ENCODE assay signal across 13 cellular contexts in the genomic region with DNA sequence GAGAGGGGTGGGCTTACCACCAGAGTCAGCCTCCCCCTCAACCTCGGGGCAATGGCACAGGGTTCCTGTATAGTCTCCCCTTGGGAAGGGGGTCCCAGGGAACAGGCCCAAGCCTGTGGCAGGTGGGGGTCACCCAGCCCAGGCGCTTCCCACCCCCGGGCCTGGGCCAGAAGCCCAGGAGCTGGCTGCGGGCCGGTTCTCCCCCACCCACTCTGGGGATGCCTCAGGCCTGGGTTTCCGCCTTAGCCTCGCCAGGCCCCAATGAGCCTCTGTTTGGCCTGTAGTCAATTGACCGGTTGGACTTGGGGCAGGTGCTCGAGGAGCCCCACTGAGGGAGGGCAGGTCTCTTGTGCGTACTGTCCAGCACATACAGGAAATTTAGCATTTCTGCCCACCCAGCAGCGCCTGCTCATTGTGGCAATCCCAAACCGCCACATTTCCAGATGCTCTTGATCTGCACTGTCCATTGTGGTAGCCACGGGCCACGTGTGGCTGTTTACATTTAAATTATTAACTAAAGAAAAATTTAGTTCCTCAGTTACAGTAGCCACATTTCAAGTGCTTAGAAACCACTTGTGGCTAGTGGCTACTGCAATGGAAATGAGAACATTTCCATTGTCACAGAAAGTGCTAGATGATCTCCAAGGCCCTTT. TPM values are rescaled to one million over a fixed set of nuclear protein-coding genes. Genes with fewer than 3 reads are reported as not detected.
DNase-seq lines count a peak whose midpoint lies in the region; ATAC-seq and TF ChIP-seq lines count a peak whose summit lies in the region.
"Had no signal": no experiment of that assay in that cellular context is flagged by ENCODE, and none has a peak within 500 bp of the region (broad histone marks: within the 10 kb centered on the region; RNA-seq: fewer than 3 reads in every experiment).

No MANE protein-coding gene starts in this region.

- H3K4me3 ChIP-seq in fibroblast of mammary gland (ENCODE audit: control insufficient read depth, low read depth, low read length) (no peak overlapping the region), psoas muscle (no peak overlapping the region)

- H3K36me3 ChIP-seq in psoas muscle (ENCODE audit: insufficient read depth in 1 of 2, low read depth in 1 of 2), result peaks cover 0 to 58% of the 10 kb centered on the region in 2 donors

- CTCF ChIA-PET in activated CD8-positive, alpha-beta memory T cell treated with anti-CD3 and anti-CD28 coated beads, Interleukin-2, amount 10 ng/mL, durations not matched to agents 7 days and 5 days (lab: Charles Lee), result interaction anchor here (1.0 to 8.5 kb wide), 13 partner anchors 9 to 246 kb away, joined by 3 to 178 read pairs (median 11); partner anchors contain the start of genes DAND5 and FARSA

- H3K27ac ChIP-seq in psoas muscle, result peak overlapping the region; percentile 74

- peaks cover 9% of the 10 kb centered on the region for H3K4me1 Mint-ChIP-seq in activated CD8-positive, alpha-beta memory T cell treated with anti-CD3 and anti-CD28 coated beads, Interleukin-2, amount 10 ng/mL, durations not matched to agents 7 days and 5 days

- no peaks in the 10 kb centered on the region for H3K36me3 Mint-ChIP-seq in activated CD8-positive, alpha-beta memory T cell treated with anti-CD3 and anti-CD28 coated beads, Interleukin-2, amount 10 ng/mL, durations not matched to agents 7 days and 5 days

- DNase-seq in A172 (ENCODE audit: low spot score), result peak; percentile 23
- peak; percentile 38 for DNase-seq in RPMI7951 (ENCODE audit: low read depth)
- peak; percentile 53 for DNase-seq in fibroblast of mammary gland (ENCODE audit: low read depth)
- no peak for DNase-seq in psoas muscle
- DNase-seq in activated CD8-positive, alpha-beta memory T cell treated with anti-CD3 and anti-CD28 coated beads, Interleukin-2, amount 10 ng/mL, durations not matched to agents 7 days and 5 days, result no peak
- DNase-seq in 8988T, result no peak
- no peak for DNase-seq in NCI-H187 (lab: John Stamatoyannopoulos, UW)
- DNase-seq: activated CD4-positive, CD25-positive, alpha-beta regulatory T cell treated with anti-CD3 and anti-CD28 coated beads, Interleukin-2, amount 50 U/mL, for 72 hours; NCI-H226; occipital lobe; stimulated activated CD4-positive, alpha-beta T cell treated with anti-CD3 and anti-CD28 coated beads, Interleukin-4, amount 100 ng/mL, for 24 hours had no signal

- ATAC-seq in psoas muscle, result peak in 1 of 4 donors; percentile 3
- no peak for ATAC-seq in activated CD8-positive, alpha-beta memory T cell treated with anti-CD3 and anti-CD28 coated beads, Interleukin-2, amount 10 ng/mL, durations not matched to agents 7 days and 5 days
- ATAC-seq in HG02763 (IDR thresholded peaks at IDR 0.05; ENCODE audit: unreplicated experiment), result no peak

- no peaks in the 10 kb centered on the region for H3K27me3 ChIP-seq in psoas muscle (ENCODE audit: insufficient read depth in 3 of 3, low read length in 2 of 3)

- TF ChIP-seq CTCF in fibroblast of mammary gland (conservative IDR thresholded peaks at IDR 0.05; ENCODE audit: control insufficient read depth, insufficient read depth, low read depth, low read length) (no peak), psoas muscle (IDR thresholded peaks at IDR 0.05) (no peak)

- H3K27me3 Mint-ChIP-seq in activated CD8-positive, alpha-beta memory T cell treated with anti-CD3 and anti-CD28 coated beads, Interleukin-2, amount 10 ng/mL, durations not matched to agents 7 days and 5 days, result peaks cover 36% of the 10 kb centered on the region

- WGBS in psoas muscle, 3 donors, result 44 to 58% (median 44%) methylated on average over 14 of the region's 14 CpGs

- H3K9me3 Mint-ChIP-seq in activated CD8-positive, alpha-beta memory T cell treated with anti-CD3 and anti-CD28 coated beads, Interleukin-2, amount 10 ng/mL, durations not matched to agents 7 days and 5 days (ENCODE audit: low read depth), result no peaks in the 10 kb centered on the region
- H3K9me3 Mint-ChIP-seq: activated T-helper 1 cell treated with anti-CD3 and anti-CD28 coated beads, Interleukin-12 subunit alpha, Interleukin-12 subunit beta, Interleukin-2, Interleukin-4 antibody, amounts not matched to agents 30 ng/mL and 10 ng/mL and 1 ng/mL, durations not matched to agents 14 hours and 24 hours and 36 hours had no signal

- H3K27ac Mint-ChIP-seq in activated CD8-positive, alpha-beta memory T cell treated with anti-CD3 and anti-CD28 coated beads, Interleukin-2, amount 10 ng/mL, durations not matched to agents 7 days and 5 days, result no peak overlapping the region
- H3K27ac Mint-ChIP-seq: activated T-helper 1 cell treated with anti-CD3 and anti-CD28 coated beads, Interleukin-12 subunit alpha, Interleukin-12 subunit beta, Interleukin-2, Interleukin-4 antibody, amounts not matched to agents 30 ng/mL and 10 ng/mL and 1 ng/mL, durations not matched to agents 14 hours and 24 hours and 36 hours had no signal

- peaks cover 25% of the 10 kb centered on the region for H3K4me1 ChIP-seq in psoas muscle

- H3K9me3 ChIP-seq in psoas muscle, result no peaks in the 10 kb centered on the region

- intact Hi-C loops in psoas muscle (cut with DNase I), result loop anchor here (1.0 to 2.0 kb wide), 2 partner anchors 114 kb away; no protein-coding TSS in a partner anchor

- no peak overlapping the region for H3K4me3 Mint-ChIP-seq in activated CD8-positive, alpha-beta memory T cell treated with anti-CD3 and anti-CD28 coated beads, Interleukin-2, amount 10 ng/mL, durations not matched to agents 7 days and 5 days
- H3K4me3 Mint-ChIP-seq: activated T-helper 1 cell treated with anti-CD3 and anti-CD28 coated beads, Interleukin-12 subunit alpha, Interleukin-12 subunit beta, Interleukin-2, Interleukin-4 antibody, amounts not matched to agents 30 ng/mL and 10 ng/mL and 1 ng/mL, durations not matched to agents 14 hours and 24 hours and 36 hours had no signal

RNA-seq across cellular contexts. Expression of gene LYL1, which starts 9.9 kb away (rescaled TPM):
- not detected in 2 replicates for total RNA-seq in A172 (2014; rRNA removed; shearing (Covaris generic))
- 4.1 and 6.0 TPM in 2 replicates for total RNA-seq in RPMI7951 (2014; rRNA removed; shearing (Covaris generic))
- total RNA-seq in psoas muscle, result 1 to 10 TPM; 2.1 to 4.6 (median 3.2) TPM
- 1 to 10 TPM; 1.1 to 3.4 (median 1.1) TPM for polyA plus RNA-seq in psoas muscle
- total RNA-seq in activated CD8-positive, alpha-beta memory T cell treated with anti-CD3 and anti-CD28 coated beads, Interleukin-2, amount 10 ng/mL, durations not matched to agents 7 days and 5 days, result under 1 TPM; 0.49 to 0.64 TPM

RNA-seq across cellular contexts. Expression of gene TRMT1, which starts 23.8 kb away (rescaled TPM):
- total RNA-seq in A172 (2014; rRNA removed; shearing (Covaris generic)), result 46.7 and 49.1 TPM in 2 replicates
- 39.7 and 46.4 TPM in 2 replicates for total RNA-seq in RPMI7951 (2014; rRNA removed; shearing (Covaris generic))
- total RNA-seq in psoas muscle, result 10 to 100 TPM; 31.6 to 45.3 (median 35.1) TPM
- 10 to 100 TPM; 42.3 to 87.1 (median 45.4) TPM for polyA plus RNA-seq in psoas muscle
- 10 to 100 TPM; 43.2 to 50.2 TPM for total RNA-seq in activated CD8-positive, alpha-beta memory T cell treated with anti-CD3 and anti-CD28 coated beads, Interleukin-2, amount 10 ng/mL, durations not matched to agents 7 days and 5 days

RNA-seq across cellular contexts. Expression of gene NACC1, which starts 25.3 kb away (rescaled TPM):
- total RNA-seq in A172 (2014; rRNA removed; shearing (Covaris generic)), result 85.9 and 101 TPM in 2 replicates
- 27.9 and 28.0 TPM in 2 replicates for total RNA-seq in RPMI7951 (2014; rRNA removed; shearing (Covaris generic))
- total RNA-seq in psoas muscle, result 10 to 100 TPM; 32.1 to 48.9 (median 37.9) TPM
- 10 to 100 TPM; 11.9 to 63.4 (median 45.8) TPM for polyA plus RNA-seq in psoas muscle
- total RNA-seq in activated CD8-positive, alpha-beta memory T cell treated with anti-CD3 and anti-CD28 coated beads, Interleukin-2, amount 10 ng/mL, durations not matched to agents 7 days and 5 days, result 10 to 100 TPM; 82.2 to 96.0 TPM

RNA-seq across cellular contexts. Expression of gene STX10, which starts 57.4 kb away (rescaled TPM):
- 129 and 147 TPM in 2 replicates for total RNA-seq in A172 (2014; rRNA removed; shearing (Covaris generic))
- total RNA-seq in RPMI7951 (2014; rRNA removed; shearing (Covaris generic)), result 136 and 162 TPM in 2 replicates
- total RNA-seq in psoas muscle, result 10 to 100 TPM; 18.5 to 20.4 (median 19.3) TPM
- 10 to 100 TPM; 34.5 to 63.3 (median 43.6) TPM for polyA plus RNA-seq in psoas muscle
- total RNA-seq in activated CD8-positive, alpha-beta memory T cell treated with anti-CD3 and anti-CD28 coated beads, Interleukin-2, amount 10 ng/mL, durations not matched to agents 7 days and 5 days, result 10 to 100 TPM; 58.6 to 70.1 TPM

RNA-seq across cellular contexts. Expression of gene IER2, which starts 57.5 kb away (rescaled TPM):
- 37.3 and 61.1 TPM in 2 replicates for total RNA-seq in A172 (2014; rRNA removed; shearing (Covaris generic))
- total RNA-seq in RPMI7951 (2014; rRNA removed; shearing (Covaris generic)), result 15.3 and 18.5 TPM in 2 replicates
- 10 to 100 TPM; 16.8 to 31.2 (median 29.9) TPM for total RNA-seq in psoas muscle
- 10 to 100 TPM; 12.9 to 62.7 (median 18.2) TPM for polyA plus RNA-seq in psoas muscle
- total RNA-seq in activated CD8-positive, alpha-beta memory T cell treated with anti-CD3 and anti-CD28 coated beads, Interleukin-2, amount 10 ng/mL, durations not matched to agents 7 days and 5 days, result 100 to 1,000 TPM; 148 to 209 TPM

Comparison
In these comparisons a context has a peak if more than half of its experiments do, and no peak if none do; other contexts are left out.
1. DNase-seq: peak in A172 (single experiment), RPMI7951 (single experiment) and fibroblast of mammary gland (single experiment); none in psoas muscle (0 of 2), activated CD8-positive, alpha-beta memory T cell treated with anti-CD3 and anti-CD28 coated beads, Interleukin-2, amount 10 ng/mL, durations not matched to agents 7 days and 5 days (single experiment), 8988T (single experiment) and NCI-H187 (0 of 2).